23 cellular contexts compared by ENCODE assay signal in genomic region chr2:153110477-153110876, GRCh38.
DNase-seq lines count a peak whose midpoint lies in the region; ATAC-seq and TF ChIP-seq lines count a peak whose summit lies in the region.
"Had no signal": no experiment of that assay in that cellular context is flagged by ENCODE, and none has a peak within 500 bp of the region (broad histone marks: within the 10 kb centered on the region; RNA-seq: fewer than 3 reads in every experiment).

No MANE protein-coding gene starts in this region.

- H3K9me3 ChIP-seq in uterus = no peaks in the 10 kb centered on the region
- H3K9me3 ChIP-seq: A549, BE2C, BLaER1 had no signal

- H3K4me1 ChIP-seq in uterus = no peaks in the 10 kb centered on the region
- H3K4me1 ChIP-seq: A549, BE2C had no signal

- no peaks in the 10 kb centered on the region for H3K36me3 ChIP-seq in uterus
- H3K36me3 ChIP-seq: BE2C, BLaER1 had no signal

- no peak for TF ChIP-seq CTCF in uterus (IDR thresholded peaks at IDR 0.05)

- no peak for TF ChIP-seq POLR2A in uterus (IDR thresholded peaks at IDR 0.05)

- DNase-seq in NCI-H82 (lab: John Stamatoyannopoulos, UW) (peak; percentile 33), NCI-H82 treated with DMSO at 0.1 percent for 48 hours (lab: John Stamatoyannopoulos, UW; ENCODE audit: unreplicated experiment) (no peak), left colon (no peak), uterus (no peak), RKO (ENCODE audit: low spot score) (no peak), AG08396 (ENCODE audit: low spot score) (no peak)
- DNase-seq: BE2C; C1 segment of cervical spinal cord; CD4-positive, alpha-beta memory T cell; CD4-positive, CD25-positive, alpha-beta regulatory T cell; CD8-positive, alpha-beta memory T cell; COR-L47; DMS 273 treated with DMSO at 0.1 percent for 48 hours; DMS153; DMS53; DMS79; DND-41; EL; GDM1 had no signal

- H3K27ac ChIP-seq in uterus = peak overlapping the region; percentile 49 to 55
- H3K27ac ChIP-seq: 22Rv1, A549, BLaER1 had no signal

- intact Hi-C loops in left colon (cut with DNase I, micrococcal nuclease) = no loop called here
- intact Hi-C loops in uterus (cut with DNase I; ENCODE audit: low total_unique reads) = no loop called here

- H3K27me3 ChIP-seq in uterus = no peaks in the 10 kb centered on the region
- H3K27me3 ChIP-seq: BE2C, BLaER1 had no signal

- peak; percentile 30 for ATAC-seq in left colon
- ATAC-seq: A549, GM12878 had no signal

- no peak overlapping the region for H3K4me3 ChIP-seq in uterus
- H3K4me3 ChIP-seq: A549, BLaER1, GM12878 had no signal
